In genomic region chr15:100786139-100786531, GRCh38 we compare ENCODE assay signal across 1 cellular context.
TF ChIP-seq lines count a peak whose summit lies in the region.

No MANE protein-coding gene starts in this region.

TF ChIP-seq in K562, 482 proteins besides CTCF, POLR2A, EP300 and RAD21 (continued from another document):
- TF ChIP-seq BCLAF1 (IDR thresholded peaks at IDR 0.05; ENCODE audit: borderline replicate concordance in 1 of 2, control insufficient read depth in 1 of 2, low read depth in 2 of 2, low read length in 1 of 2): no peak
- TF ChIP-seq GATAD2A (IDR thresholded peaks at IDR 0.05): no peak
- TF ChIP-seq GTF2F1 (IDR thresholded peaks at IDR 0.05; ENCODE audit: low read depth, low read length): no peak
- no peak for TF ChIP-seq DDX20 (tag; IDR thresholded peaks at IDR 0.05; ENCODE audit: low read depth)
- no peak for TF ChIP-seq ZC3H4 (CRISPR knock-in tag; IDR thresholded peaks at IDR 0.05; ENCODE audit: borderline replicate concordance)
- no peak for TF ChIP-seq BDP1 (IDR thresholded peaks at IDR 0.05; ENCODE audit: insufficient read depth, insufficient read length)
- TF ChIP-seq ZBTB40 (IDR thresholded peaks at IDR 0.05): no peak
- no peak for TF ChIP-seq ZBTB40 (CRISPR knock-in tag; IDR thresholded peaks at IDR 0.05)
- TF ChIP-seq ZNF134 (CRISPR knock-in tag; conservative IDR thresholded peaks at IDR 0.05): no peak
